ENCODE assay signal across 8 cellular contexts in genomic region chr6:146028250-146028789, GRCh38. TPM values are rescaled to one million over a fixed set of nuclear protein-coding genes. Genes with fewer than 3 reads are reported as not detected.
DNase-seq lines count a peak whose midpoint lies in the region; ATAC-seq and TF ChIP-seq lines count a peak whose summit lies in the region.

No MANE protein-coding gene starts in this region.

- H2AK9ac ChIP-seq in IMR-90 (replicated peaks; ENCODE audit: low read depth, low read length, poor library complexity): peak overlapping the region; percentile 28

- H3K18ac ChIP-seq in IMR-90 (ENCODE audit: low read depth, low read length): no peak overlapping the region

- H2AFZ ChIP-seq in IMR-90 (replicated peaks; ENCODE audit: low read length, poor library complexity) (peak overlapping the region; percentile 63), neuron (ENCODE audit: low read depth, low read length) (peak overlapping the region; percentile 73)

- no peaks in the 10 kb centered on the region for H3K4me1 ChIP-seq in IMR-90 (ENCODE audit: control insufficient read depth, insufficient read depth, low read length)
- no peaks in the 10 kb centered on the region for H3K4me1 ChIP-seq in foreskin keratinocyte
- peaks cover 12% of the 10 kb centered on the region for H3K4me1 ChIP-seq in neuron (ENCODE audit: insufficient read depth, low read length)

- H4K5ac ChIP-seq in IMR-90 (ENCODE audit: low read depth, low read length): no peak overlapping the region

- TF ChIP-seq RAD21 in IMR-90 (IDR thresholded peaks at IDR 0.05; ENCODE audit: low read length): no peak

- peak; percentile 86 for ATAC-seq in GM19372 (IDR thresholded peaks at IDR 0.05; ENCODE audit: low read depth, unreplicated experiment)
- ATAC-seq in IMR-90 (ENCODE audit: low read depth): peak; percentile 99
- ATAC-seq in foreskin keratinocyte: peak; percentile 95

- TF ChIP-seq CTCF in AG09319 (IDR thresholded peaks at IDR 0.05; ENCODE audit: low read depth, low read length) (no peak), IMR-90 (conservative IDR thresholded peaks at IDR 0.05; ENCODE audit: low read depth, low read length) (no peak), foreskin keratinocyte (conservative IDR thresholded peaks at IDR 0.05) (no peak)

- no peaks in the 10 kb centered on the region for H3K79me1 ChIP-seq in IMR-90 (ENCODE audit: low read depth in 1 of 2, low read length in 2 of 2)

- no peak overlapping the region for H3K4ac ChIP-seq in IMR-90 (ENCODE audit: low read depth, low read length)

- H3K36me3 ChIP-seq in IMR-90 (ENCODE audit: control insufficient read depth, insufficient read depth, low read length): no peaks in the 10 kb centered on the region
- H3K36me3 ChIP-seq in neuron (ENCODE audit: insufficient read depth, low read length): no peaks in the 10 kb centered on the region

- 0% methylated on average over 2 of the region's 19 CpGs; no CpG with 5 or more reads in 1 of the 2 experiments for WGBS in IMR-90 (ENCODE audit: extremely low coverage in 2 of 2, insufficient read length in 1 of 2), 2 experiments

- peak overlapping the region; percentile 47; the same call in 1 of the 2 replicates for H3K4me2 ChIP-seq in IMR-90 (ENCODE audit: low read depth, low read length)

- H3K27ac ChIP-seq in IMR-90 (ENCODE audit: insufficient read depth, low read length): no peak overlapping the region
- H3K27ac ChIP-seq in foreskin keratinocyte: no peak overlapping the region

- intact Hi-C loops in IMR-90 (cut with micrococcal nuclease): no loop called here

- H3K9ac ChIP-seq in IMR-90 (ENCODE audit: low read depth, low read length): no peak overlapping the region

- CTCF ChIA-PET in IMR-90 (lab: Yijun Ruan, JAX): no interaction called here

- POLR2A ChIA-PET in IMR-90 (lab: Charles Lee; ENCODE audit: unreplicated experiment): no interaction called here

- DNase-seq in AG09319 (ENCODE audit: extremely low read depth, low read depth) (peak; percentile 14), IMR-90 (peak; percentile 42), foreskin keratinocyte (peak in 1 of 2 donors; percentile 15), NCI-H1436 (lab: John Stamatoyannopoulos, UW) (no peak), DMS153 (lab: John Stamatoyannopoulos, UW) (no peak)
- DNase-seq in activated CD8-positive, alpha-beta memory T cell treated with anti-CD3 and anti-CD28 coated beads, Interleukin-2, amount 50 U/mL, for 48 hours: peak; percentile 73

- no peaks in the 10 kb centered on the region; the same call in 1 of the 2 replicates for H3K27me3 ChIP-seq in IMR-90 (ENCODE audit: control insufficient read depth, insufficient read depth, low read length)
- peaks cover 30% of the 10 kb centered on the region for H3K27me3 ChIP-seq in foreskin keratinocyte
- H3K27me3 ChIP-seq in neuron (ENCODE audit: insufficient read depth, low read length): peaks cover 12% of the 10 kb centered on the region

- no peak overlapping the region for H2AK5ac ChIP-seq in IMR-90 (ENCODE audit: low read depth, low read length)

- no peak overlapping the region for H2BK20ac ChIP-seq in IMR-90 (ENCODE audit: low read depth, low read length)

- no peak overlapping the region for H3K23ac ChIP-seq in IMR-90 (ENCODE audit: low read depth, low read length)

- no TSS peak for BruUV-seq in IMR-90 (replicated peaks; lab: Mats Ljungman, UMichigan)

- H3K14ac ChIP-seq in IMR-90 (replicated peaks; ENCODE audit: low read depth, low read length): no peak overlapping the region

- no peak overlapping the region for H4K91ac ChIP-seq in IMR-90 (ENCODE audit: insufficient read depth, low read depth, low read length)

- H2BK15ac ChIP-seq in IMR-90 (ENCODE audit: low read depth, low read length): no peak overlapping the region

- no peaks in the 10 kb centered on the region for H3K9me1 ChIP-seq in IMR-90 (ENCODE audit: insufficient read depth, low read length)

- no peaks in the 10 kb centered on the region for H4K20me1 ChIP-seq in IMR-90 (ENCODE audit: insufficient read depth, low read length)

- no peak overlapping the region for H4K8ac ChIP-seq in IMR-90 (ENCODE audit: low read depth in 2 of 2, low read length in 2 of 2)

- no peak overlapping the region for H3K4me3 ChIP-seq in IMR-90 (ENCODE audit: insufficient read depth, low read depth, low read length)
- peak overlapping the region; percentile 34 for H3K4me3 ChIP-seq in neuron (ENCODE audit: low read length)

- in situ Hi-C loops in IMR-90 (cut with MboI; ENCODE audit: low sequenced_read_pairs): no loop called here

- H3K9me3 ChIP-seq in IMR-90 (ENCODE audit: control insufficient read depth, insufficient read depth, low read length) (no peaks in the 10 kb centered on the region), neuron (ENCODE audit: low read length) (no peaks in the 10 kb centered on the region)

- dilution Hi-C loops in IMR-90 (cut with HindIII; ENCODE audit: low sequenced_read_pairs, unreplicated experiment): no loop called here

- H2BK5ac ChIP-seq in IMR-90 (ENCODE audit: low read depth, low read length, poor library complexity, severe bottlenecking): no peak overlapping the region

- no peak for TF ChIP-seq POLR2A in IMR-90 (IDR thresholded peaks at IDR 0.05; ENCODE audit: low read depth, low read length)

- no peak overlapping the region for H3K56ac ChIP-seq in IMR-90 (ENCODE audit: extremely low read depth, insufficient read depth, low read length)

- H2BK120ac ChIP-seq in IMR-90 (ENCODE audit: low read depth, low read length): no peak overlapping the region

TF ChIP-seq in IMR-90, 13 proteins besides CTCF, POLR2A, EP300 and RAD21:
- TF ChIP-seq CHD1 (IDR thresholded peaks at IDR 0.05; ENCODE audit: low read depth, low read length) (no peak), CEBPB (IDR thresholded peaks at IDR 0.05; ENCODE audit: low read depth, low read length) (no peak), RFX5 (IDR thresholded peaks at IDR 0.05; ENCODE audit: low read depth, low read length) (no peak), SMC3 (IDR thresholded peaks at IDR 0.05; ENCODE audit: low read depth, low read length) (no peak), MAFK (IDR thresholded peaks at IDR 0.05; ENCODE audit: low read depth, low read length) (no peak), RCOR1 (IDR thresholded peaks at IDR 0.05; ENCODE audit: insufficient replicate concordance, low read length) (no peak), NFE2L2 (IDR thresholded peaks at IDR 0.05; ENCODE audit: low read depth, low read length) (no peak), MXI1 (IDR thresholded peaks at IDR 0.05; ENCODE audit: borderline replicate concordance, low read depth, low read length) (no peak), BHLHE40 (IDR thresholded peaks at IDR 0.05; ENCODE audit: low read depth, low read length) (no peak), USF2 (IDR thresholded peaks at IDR 0.05; ENCODE audit: low read depth, low read length) (no peak), MAZ (IDR thresholded peaks at IDR 0.05; ENCODE audit: borderline replicate concordance, low read depth, low read length) (no peak), FOS (IDR thresholded peaks at IDR 0.05; ENCODE audit: low read depth, low read length) (no peak), ELK1 (IDR thresholded peaks at IDR 0.05; ENCODE audit: borderline replicate concordance, low read depth, low read length) (no peak)

RNA-seq across cellular contexts. Expression of gene GRM1, which starts 0.5 kb away (rescaled TPM):
- total RNA-seq in IMR-90 (2012; rRNA removed) (not detected in 2 replicates), foreskin keratinocyte (not detected in 2 replicates)
- polyA plus RNA-seq in IMR-90 (2012; rRNA removed) (not detected in 2 replicates), foreskin keratinocyte (not detected in 2 replicates)
- not detected in 2 replicates for polyA plus RNA-seq in IMR-90 (2012; cell fraction: cytosol; rRNA removed)
- polyA plus RNA-seq in IMR-90 (2012; cell fraction: nucleus; rRNA removed; ENCODE audit: low replicate concordance): not detected in 2 replicates

Comparison
In these comparisons a context has a peak if more than half of its experiments do, and no peak if none do; other contexts are left out.
1. DNase-seq: peak in AG09319 (single experiment), IMR-90 (single experiment) and activated CD8-positive, alpha-beta memory T cell treated with anti-CD3 and anti-CD28 coated beads, Interleukin-2, amount 50 U/mL, for 48 hours (single experiment); none in NCI-H1436 (single experiment) and DMS153 (single experiment).
2. Peak in every context shown above with its lines, with median percentiles within 50 percentile points of each other: ATAC-seq.